9 cellular contexts compared by ENCODE assay signal in genomic region chr16:31577411-31577810, GRCh38. TPM values are rescaled to one million over a fixed set of nuclear protein-coding genes. Genes with fewer than 3 reads are reported as not detected.
"Had no signal": no experiment of that assay in that cellular context is flagged by ENCODE, and none has a peak within 500 bp of the region (broad histone marks: within the 10 kb centered on the region; RNA-seq: fewer than 3 reads in every experiment).

No MANE protein-coding gene starts in this region.

- DNase-seq: GDM1, GF-D8 had no signal

- FAIRE-seq: G401.6, GM12878, GM12891, GM12892, GM18507, GM19239 had no signal

- H3K4me3 ChIP-seq: GM12878 had no signal

- ATAC-seq: GM12878 had no signal

RNA-seq across cellular contexts. Expression of gene AHSP, which starts 49.7 kb away (rescaled TPM):
- total RNA-seq: G401, GM12878 had no signal
- polyA plus RNA-seq: GM12878 had no signal
